Comparison of ENCODE assay signal across 8 cellular contexts in the genomic region with DNA sequence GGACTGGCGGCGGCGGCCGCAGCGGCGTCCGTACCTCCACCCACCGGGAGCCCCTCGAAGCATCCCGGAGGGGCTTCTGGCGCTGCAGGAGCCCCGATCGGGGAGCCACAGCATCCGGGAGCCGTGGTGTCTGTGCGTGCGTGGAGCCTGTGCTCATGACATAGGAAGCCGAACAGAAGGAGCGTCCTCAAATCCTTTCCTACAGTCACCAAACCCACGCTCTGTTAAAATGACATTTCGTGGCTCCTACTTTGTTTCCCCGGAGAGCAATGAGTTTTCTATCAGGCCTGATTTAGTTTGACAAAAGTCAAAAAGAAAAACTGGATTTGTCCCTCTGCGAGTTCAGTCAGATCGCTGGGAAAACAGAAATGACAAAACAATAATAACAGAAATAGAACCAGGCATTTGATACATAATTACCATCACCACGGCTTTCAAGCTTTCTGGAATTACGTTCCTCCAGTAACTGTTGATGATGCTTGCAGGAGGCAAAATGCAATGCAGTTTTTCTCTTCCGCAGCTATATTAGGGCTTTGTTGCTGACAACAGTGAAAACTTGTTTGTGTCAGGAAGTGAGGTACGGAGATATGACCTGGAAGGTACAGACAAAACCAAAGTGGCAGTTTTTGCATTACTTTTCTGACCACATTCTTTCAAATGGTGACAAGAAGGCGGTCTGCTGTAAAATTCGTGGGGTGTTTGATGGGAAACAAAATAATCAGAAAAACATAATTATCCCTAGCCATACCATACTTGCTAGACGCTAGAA.
DNase-seq lines count a peak whose midpoint lies in the region; ATAC-seq and TF ChIP-seq lines count a peak whose summit lies in the region.

No MANE protein-coding gene starts in this region.

- H3K4me3 ChIP-seq in Loucy (ENCODE audit: low read length, poor library complexity, severe bottlenecking) (peak overlapping the region; percentile 84), brain microvascular endothelial cell (ENCODE audit: low read depth, low read length) (peak overlapping the region; percentile 89)

- H3K27me3 ChIP-seq in Loucy (ENCODE audit: insufficient read depth, low read length, poor library complexity, severe bottlenecking) = no peaks in the 10 kb centered on the region
- H3K27me3 ChIP-seq in brain microvascular endothelial cell (replicated peaks) = no peaks in the 10 kb centered on the region
- H3K27me3 ChIP-seq in layer of hippocampus (ENCODE audit: control insufficient read depth, insufficient read depth, low read length) = no peaks in the 10 kb centered on the region

- H3K4me2 ChIP-seq in Loucy (ENCODE audit: low read depth, low read length, poor library complexity, severe bottlenecking) = peak overlapping the region; percentile 80

- no peak for ATAC-seq in GM21825 (IDR thresholded peaks at IDR 0.05; ENCODE audit: unreplicated experiment)

- H3K9me3 ChIP-seq in Loucy (ENCODE audit: insufficient read depth, low read depth, low read length) = no peaks in the 10 kb centered on the region

- H3K9ac ChIP-seq in Loucy (ENCODE audit: low read depth, low read length, poor library complexity, severe bottlenecking) = peak overlapping the region; percentile 37

- in situ Hi-C loops in brain microvascular endothelial cell (cut with HindIII; ENCODE audit: low pct_ligation_motif_present, low sequenced_read_pairs) = no loop called here

- no peak for TF ChIP-seq CTCF in Loucy (conservative IDR thresholded peaks at IDR 0.05; ENCODE audit: low read length)
- no peak for TF ChIP-seq CTCF in brain microvascular endothelial cell (IDR thresholded peaks at IDR 0.05; ENCODE audit: low read depth, low read length, missing control alignments)

- H3K36me3 ChIP-seq in Loucy (ENCODE audit: insufficient read depth, low read length) (no peaks in the 10 kb centered on the region), brain microvascular endothelial cell (replicated peaks) (peaks cover 2% of the 10 kb centered on the region)

- DNase-seq in NCI-H146 (lab: John Stamatoyannopoulos, UW) (peak; percentile 10), NCI-H146 treated with DMSO at 0.1 percent for 48 hours (lab: John Stamatoyannopoulos, UW; ENCODE audit: unreplicated experiment) (no peak), brain microvascular endothelial cell (peak; percentile 15), substantia nigra (lab: John Stamatoyannopoulos, UW) (peak in 1 of 49 donors; percentile 65), NCI-H2029 treated with DMSO at 0.1 percent for 48 hours (lab: John Stamatoyannopoulos, UW) (no peak)

- no peaks in the 10 kb centered on the region for H4K20me1 ChIP-seq in Loucy (ENCODE audit: insufficient read depth, low read length, poor library complexity, severe bottlenecking)

- no peaks in the 10 kb centered on the region for H3F3A ChIP-seq in Loucy (ENCODE audit: low read depth)

- H3K9me2 ChIP-seq in Loucy (replicated peaks; ENCODE audit: low read depth, low read length) = no peaks in the 10 kb centered on the region

- peak overlapping the region; percentile 84 for H3K27ac ChIP-seq in brain microvascular endothelial cell
- peak overlapping the region; percentile 99 for H3K27ac ChIP-seq in layer of hippocampus (ENCODE audit: low read depth, low read length)
- H3K27ac ChIP-seq in substantia nigra (ENCODE audit: low read depth, low read length, poor library complexity, severe bottlenecking) = peak overlapping the region; percentile 98

- H2AFZ ChIP-seq in Loucy (ENCODE audit: low read length) = peak overlapping the region; percentile 95

- no peaks in the 10 kb centered on the region for H3K79me2 ChIP-seq in Loucy (ENCODE audit: insufficient read depth, low read length)

- peaks cover 35% of the 10 kb centered on the region for H3K4me1 ChIP-seq in Loucy (ENCODE audit: insufficient read depth, low read length, poor library complexity, severe bottlenecking)

Comparison
In these comparisons a context has a peak if more than half of its experiments do, and no peak if none do; other contexts are left out.
1. DNase-seq: peak in NCI-H146 (single experiment) and brain microvascular endothelial cell (single experiment); none in NCI-H146 treated with DMSO at 0.1 percent for 48 hours (single experiment) and NCI-H2029 treated with DMSO at 0.1 percent for 48 hours (single experiment).
2. Peak in every context shown above with its lines, with median percentiles within 50 percentile points of each other: H3K27ac ChIP-seq.